ENCODE assay signal across 19 cellular contexts in the genomic region with DNA sequence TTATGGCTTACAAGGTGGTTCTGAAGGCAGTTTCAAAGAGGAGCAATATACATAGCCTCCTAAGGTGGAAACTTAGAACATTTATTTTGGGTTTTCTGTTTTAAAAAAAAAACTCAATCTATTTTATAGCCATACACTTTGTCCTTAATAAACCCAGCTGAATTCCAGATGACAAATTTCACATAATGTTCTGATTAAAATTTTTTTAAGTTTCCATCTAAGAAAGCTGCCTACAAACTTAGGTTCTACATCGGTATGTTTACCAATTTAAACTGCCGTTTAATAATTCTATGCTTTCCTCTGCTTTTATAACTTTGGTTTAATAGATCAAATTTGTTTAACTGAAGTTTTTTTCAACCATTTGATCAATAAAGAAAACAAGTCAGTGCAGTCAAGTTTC.
"Had no signal": no experiment of that assay in that cellular context is flagged by ENCODE, and none has a peak within 500 bp of the region (broad histone marks: within the 10 kb centered on the region; RNA-seq: fewer than 3 reads in every experiment).

No MANE protein-coding gene starts in this region.

- H3K4me3 Mint-ChIP-seq: activated CD4-positive, alpha-beta T cell treated with anti-CD3 and anti-CD28 coated beads, Interleukin-2, amount 10 ng/mL, durations not matched to agents 24 days and 14 days; activated naive CD4-positive, alpha-beta T cell treated with anti-CD3 and anti-CD28 coated beads, Interleukin-2, amount 50 U/mL, for 24 hours; type B pancreatic cell had no signal

- H3K4me3 ChIP-seq: adrenal gland, heart left ventricle, left ventricle myocardium inferior, stomach, testis had no signal

- H3K27me3 Mint-ChIP-seq: activated CD4-positive, alpha-beta T cell treated with anti-CD3 and anti-CD28 coated beads, Interleukin-2, amount 10 ng/mL, durations not matched to agents 24 days and 14 days; activated naive CD4-positive, alpha-beta T cell treated with anti-CD3 and anti-CD28 coated beads, Interleukin-2, amount 50 U/mL, for 24 hours; type B pancreatic cell had no signal

- ATAC-seq: esophagus mucosa, heart left ventricle had no signal

- H3K27ac Mint-ChIP-seq: activated CD4-positive, alpha-beta T cell treated with anti-CD3 and anti-CD28 coated beads, Interleukin-2, amount 10 ng/mL, durations not matched to agents 24 days and 14 days; activated naive CD4-positive, alpha-beta T cell treated with anti-CD3 and anti-CD28 coated beads, Interleukin-2, amount 50 U/mL, for 24 hours; type B pancreatic cell had no signal

- H3K36me3 ChIP-seq: adrenal gland, left ventricle myocardium inferior, stomach had no signal

- H3K9me3 Mint-ChIP-seq: type B pancreatic cell had no signal

- H3K27me3 ChIP-seq: adrenal gland, heart left ventricle, stomach, testis had no signal

- FAIRE-seq: bronchial epithelial cell, frontal cortex had no signal

- H3K9me3 ChIP-seq: left ventricle myocardium inferior, testis had no signal

- DNase-seq: activated CD4-positive, alpha-beta T cell treated with anti-CD3 and anti-CD28 coated beads, Interleukin-2, amount 10 ng/mL, durations not matched to agents 24 days and 14 days; activated gamma-delta T cell; adrenal gland; cerebellar nuclear complex; cortex of kidney; effector CD4-positive, alpha-beta T cell; heart left ventricle; kidney glomerular epithelial cell; left ventricle myocardium inferior; occipital lobe; stomach; T-helper 1 cell; T-helper 9 cell; testis had no signal

- H3K27ac ChIP-seq: adrenal gland, heart left ventricle, left ventricle myocardium inferior, stomach, testis had no signal
